In the genomic region with DNA sequence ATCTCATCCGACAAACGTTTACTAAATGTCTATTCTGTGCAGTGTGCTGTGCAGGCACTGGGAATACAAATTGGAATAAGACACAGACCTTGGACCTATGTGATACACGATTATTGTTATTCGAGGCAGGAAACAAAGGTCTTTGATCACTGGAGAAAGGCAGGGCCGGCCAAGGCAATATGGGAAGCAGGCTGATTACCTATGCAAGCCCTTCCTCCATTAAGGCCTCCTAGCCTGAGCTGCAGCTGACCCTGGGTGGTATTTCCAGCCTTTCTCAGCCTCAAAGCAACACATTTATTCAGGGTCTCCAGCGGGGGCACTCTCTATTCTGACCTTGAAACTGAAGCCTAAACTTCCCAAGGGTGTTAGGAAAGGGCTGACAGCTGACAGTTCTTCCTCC, we compare ENCODE assay signal across 17 cellular contexts. TPM values are rescaled to one million over a fixed set of nuclear protein-coding genes. Genes with fewer than 3 reads are reported as not detected.
A peak's percentile ranks its signal among the peaks of the same experiment; 100 is the strongest.
DNase-seq lines count a peak whose midpoint lies in the region; ATAC-seq and TF ChIP-seq lines count a peak whose summit lies in the region.
"Had no signal": no experiment of that assay in that cellular context is flagged by ENCODE, and none has a peak within 500 bp of the region (broad histone marks: within the 10 kb centered on the region; RNA-seq: fewer than 3 reads in every experiment).

No MANE protein-coding gene starts in this region.

- H3K27me3 ChIP-seq in brain microvascular endothelial cell (replicated peaks) (no peaks in the 10 kb centered on the region), thyroid gland (no peaks in the 10 kb centered on the region)

- H3K27ac ChIP-seq in brain microvascular endothelial cell (no peak overlapping the region), thyroid gland (no peak overlapping the region)
- H3K27ac ChIP-seq: 22Rv1, PC-9 had no signal

- TF ChIP-seq CTCF in WTC11 (IDR thresholded peaks at IDR 0.05) (no peak), brain microvascular endothelial cell (IDR thresholded peaks at IDR 0.05; ENCODE audit: low read depth, low read length, missing control alignments) (no peak), thyroid gland (IDR thresholded peaks at IDR 0.05) (no peak)

- no peak overlapping the region for H3K4me3 ChIP-seq in brain microvascular endothelial cell (ENCODE audit: low read depth, low read length)
- no peak overlapping the region for H3K4me3 ChIP-seq in thyroid gland (replicated peaks in 1 of 3)
- H3K4me3 ChIP-seq: PC-9 had no signal

- no peak overlapping the region for H3K4me3 Mint-ChIP-seq in WTC11
- no peak overlapping the region for H3K4me3 Mint-ChIP-seq in stimulated activated naive CD8-positive, alpha-beta T cell treated with anti-CD3 and anti-CD28 coated beads, Interleukin-15, amount 100 ng/mL, for 72 hours
- H3K4me3 Mint-ChIP-seq: B cell; CD4-positive, alpha-beta memory T cell had no signal

- CTCF ChIA-PET in WTC11 (lab: Charles Lee) = interaction anchor here (1.0 to 3.1 kb wide), 4 partner anchors 31 to 637 kb away, joined by 4 to 20 read pairs (median 6); no protein-coding TSS in a partner anchor

- peaks cover 0 to 11% of the 10 kb centered on the region in 2 donors for H3K4me1 ChIP-seq in thyroid gland

- DNase-seq in NCI-H82 (lab: John Stamatoyannopoulos, UW) = peak; percentile 21
- DNase-seq in NCI-H82 treated with DMSO at 0.1 percent for 48 hours (lab: John Stamatoyannopoulos, UW; ENCODE audit: unreplicated experiment) = no peak
- peak; percentile 27 for DNase-seq in WTC11 (ENCODE audit: low spot score)
- peak; percentile 58 for DNase-seq in left kidney (ENCODE audit: low read depth, low spot score)
- no peak for DNase-seq in posterior vena cava (ENCODE audit: low spot score)
- no peak for DNase-seq in stimulated activated naive CD8-positive, alpha-beta T cell treated with anti-CD3 and anti-CD28 coated beads, Interleukin-15, amount 100 ng/mL, for 72 hours
- DNase-seq in brain microvascular endothelial cell = no peak
- no peak for DNase-seq in thyroid gland
- DNase-seq: Calu3; CD4-positive, alpha-beta memory T cell; IMR-90; Kasumi-1; NCI-H187; NCI-H446; PC-9 had no signal

- in situ Hi-C loops in brain microvascular endothelial cell (cut with HindIII; ENCODE audit: low pct_ligation_motif_present, low sequenced_read_pairs) = no loop called here

- TF ChIP-seq POLR2A in thyroid gland (IDR thresholded peaks at IDR 0.05) = no peak

- no peak overlapping the region for H3K27ac Mint-ChIP-seq in WTC11
- no peak overlapping the region for H3K27ac Mint-ChIP-seq in stimulated activated naive CD8-positive, alpha-beta T cell treated with anti-CD3 and anti-CD28 coated beads, Interleukin-15, amount 100 ng/mL, for 72 hours
- H3K27ac Mint-ChIP-seq: B cell had no signal

- WGBS in thyroid gland, 2 donors = 74 to 78% methylated on average over 6 of the region's 6 CpGs

- peak; percentile 76 for ATAC-seq in WTC11
- ATAC-seq in stimulated activated naive CD8-positive, alpha-beta T cell treated with anti-CD3 and anti-CD28 coated beads, Interleukin-15, amount 100 ng/mL, for 72 hours = no peak

- POLR2A ChIA-PET in WTC11 (lab: Charles Lee) = interaction anchor here (0.6 kb wide), 1 partner anchor 856 kb away, joined by 3 read pairs; no protein-coding TSS in a partner anchor

- no peaks in the 10 kb centered on the region for H3K9me3 Mint-ChIP-seq in WTC11
- H3K9me3 Mint-ChIP-seq in stimulated activated naive CD8-positive, alpha-beta T cell treated with anti-CD3 and anti-CD28 coated beads, Interleukin-15, amount 100 ng/mL, for 72 hours = no peaks in the 10 kb centered on the region
- H3K9me3 Mint-ChIP-seq: CD4-positive, alpha-beta memory T cell had no signal

- intact Hi-C loops in posterior vena cava (cut with DNase I) (no loop called here), thyroid gland (cut with DNase I) (no loop called here)

- no peaks in the 10 kb centered on the region for H3K36me3 Mint-ChIP-seq in WTC11

- peaks cover 28% of the 10 kb centered on the region for H3K4me1 Mint-ChIP-seq in WTC11
- peaks cover 12% of the 10 kb centered on the region for H3K4me1 Mint-ChIP-seq in stimulated activated naive CD8-positive, alpha-beta T cell treated with anti-CD3 and anti-CD28 coated beads, Interleukin-15, amount 100 ng/mL, for 72 hours
- H3K4me1 Mint-ChIP-seq: B cell had no signal

- no peaks in the 10 kb centered on the region for H3K27me3 Mint-ChIP-seq in WTC11 (ENCODE audit: low read depth)
- no peaks in the 10 kb centered on the region for H3K27me3 Mint-ChIP-seq in stimulated activated naive CD8-positive, alpha-beta T cell treated with anti-CD3 and anti-CD28 coated beads, Interleukin-15, amount 100 ng/mL, for 72 hours

- no peaks in the 10 kb centered on the region for H3K36me3 ChIP-seq in brain microvascular endothelial cell (replicated peaks)
- H3K36me3 ChIP-seq in thyroid gland = no peaks in the 10 kb centered on the region

- no peaks in the 10 kb centered on the region for H3K9me3 ChIP-seq in thyroid gland

TF ChIP-seq in WTC11, 78 proteins besides CTCF, POLR2A, EP300 and RAD21:
- TF ChIP-seq, protein P1, sequence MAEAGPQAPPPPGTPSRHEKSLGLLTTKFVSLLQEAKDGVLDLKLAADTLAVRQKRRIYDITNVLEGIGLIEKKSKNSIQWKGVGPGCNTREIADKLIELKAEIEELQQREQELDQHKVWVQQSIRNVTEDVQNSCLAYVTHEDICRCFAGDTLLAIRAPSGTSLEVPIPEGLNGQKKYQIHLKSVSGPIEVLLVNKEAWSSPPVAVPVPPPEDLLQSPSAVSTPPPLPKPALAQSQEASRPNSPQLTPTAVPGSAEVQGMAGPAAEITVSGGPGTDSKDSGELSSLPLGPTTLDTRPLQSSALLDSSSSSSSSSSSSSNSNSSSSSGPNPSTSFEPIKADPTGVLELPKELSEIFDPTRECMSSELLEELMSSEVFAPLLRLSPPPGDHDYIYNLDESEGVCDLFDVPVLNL (CRISPR knock-in tag; IDR thresholded peaks at IDR 0.05; ENCODE audit: borderline replicate concordance, low read depth) = no peak
- no peak for TF ChIP-seq CREM (CRISPR knock-in tag; IDR thresholded peaks at IDR 0.05)
- TF ChIP-seq NR3C1 (CRISPR knock-in tag; conservative IDR thresholded peaks at IDR 0.05; ENCODE audit: low read depth) = no peak
- TF ChIP-seq, protein P2, sequence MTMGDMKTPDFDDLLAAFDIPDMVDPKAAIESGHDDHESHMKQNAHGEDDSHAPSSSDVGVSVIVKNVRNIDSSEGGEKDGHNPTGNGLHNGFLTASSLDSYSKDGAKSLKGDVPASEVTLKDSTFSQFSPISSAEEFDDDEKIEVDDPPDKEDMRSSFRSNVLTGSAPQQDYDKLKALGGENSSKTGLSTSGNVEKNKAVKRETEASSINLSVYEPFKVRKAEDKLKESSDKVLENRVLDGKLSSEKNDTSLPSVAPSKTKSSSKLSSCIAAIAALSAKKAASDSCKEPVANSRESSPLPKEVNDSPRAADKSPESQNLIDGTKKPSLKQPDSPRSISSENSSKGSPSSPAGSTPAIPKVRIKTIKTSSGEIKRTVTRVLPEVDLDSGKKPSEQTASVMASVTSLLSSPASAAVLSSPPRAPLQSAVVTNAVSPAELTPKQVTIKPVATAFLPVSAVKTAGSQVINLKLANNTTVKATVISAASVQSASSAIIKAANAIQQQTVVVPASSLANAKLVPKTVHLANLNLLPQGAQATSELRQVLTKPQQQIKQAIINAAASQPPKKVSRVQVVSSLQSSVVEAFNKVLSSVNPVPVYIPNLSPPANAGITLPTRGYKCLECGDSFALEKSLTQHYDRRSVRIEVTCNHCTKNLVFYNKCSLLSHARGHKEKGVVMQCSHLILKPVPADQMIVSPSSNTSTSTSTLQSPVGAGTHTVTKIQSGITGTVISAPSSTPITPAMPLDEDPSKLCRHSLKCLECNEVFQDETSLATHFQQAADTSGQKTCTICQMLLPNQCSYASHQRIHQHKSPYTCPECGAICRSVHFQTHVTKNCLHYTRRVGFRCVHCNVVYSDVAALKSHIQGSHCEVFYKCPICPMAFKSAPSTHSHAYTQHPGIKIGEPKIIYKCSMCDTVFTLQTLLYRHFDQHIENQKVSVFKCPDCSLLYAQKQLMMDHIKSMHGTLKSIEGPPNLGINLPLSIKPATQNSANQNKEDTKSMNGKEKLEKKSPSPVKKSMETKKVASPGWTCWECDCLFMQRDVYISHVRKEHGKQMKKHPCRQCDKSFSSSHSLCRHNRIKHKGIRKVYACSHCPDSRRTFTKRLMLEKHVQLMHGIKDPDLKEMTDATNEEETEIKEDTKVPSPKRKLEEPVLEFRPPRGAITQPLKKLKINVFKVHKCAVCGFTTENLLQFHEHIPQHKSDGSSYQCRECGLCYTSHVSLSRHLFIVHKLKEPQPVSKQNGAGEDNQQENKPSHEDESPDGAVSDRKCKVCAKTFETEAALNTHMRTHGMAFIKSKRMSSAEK (CRISPR knock-in tag; IDR thresholded peaks at IDR 0.05; ENCODE audit: borderline replicate concordance) = no peak
- TF ChIP-seq, protein P3, sequence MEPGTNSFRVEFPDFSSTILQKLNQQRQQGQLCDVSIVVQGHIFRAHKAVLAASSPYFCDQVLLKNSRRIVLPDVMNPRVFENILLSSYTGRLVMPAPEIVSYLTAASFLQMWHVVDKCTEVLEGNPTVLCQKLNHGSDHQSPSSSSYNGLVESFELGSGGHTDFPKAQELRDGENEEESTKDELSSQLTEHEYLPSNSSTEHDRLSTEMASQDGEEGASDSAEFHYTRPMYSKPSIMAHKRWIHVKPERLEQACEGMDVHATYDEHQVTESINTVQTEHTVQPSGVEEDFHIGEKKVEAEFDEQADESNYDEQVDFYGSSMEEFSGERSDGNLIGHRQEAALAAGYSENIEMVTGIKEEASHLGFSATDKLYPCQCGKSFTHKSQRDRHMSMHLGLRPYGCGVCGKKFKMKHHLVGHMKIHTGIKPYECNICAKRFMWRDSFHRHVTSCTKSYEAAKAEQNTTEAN (CRISPR knock-in tag; IDR thresholded peaks at IDR 0.05) = no peak
- TF ChIP-seq, protein P4, sequence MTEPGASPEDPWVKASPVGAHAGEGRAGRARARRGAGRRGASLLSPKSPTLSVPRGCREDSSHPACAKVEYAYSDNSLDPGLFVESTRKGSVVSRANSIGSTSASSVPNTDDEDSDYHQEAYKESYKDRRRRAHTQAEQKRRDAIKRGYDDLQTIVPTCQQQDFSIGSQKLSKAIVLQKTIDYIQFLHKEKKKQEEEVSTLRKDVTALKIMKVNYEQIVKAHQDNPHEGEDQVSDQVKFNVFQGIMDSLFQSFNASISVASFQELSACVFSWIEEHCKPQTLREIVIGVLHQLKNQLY (CRISPR knock-in tag; IDR thresholded peaks at IDR 0.05) = no peak
- TF ChIP-seq, protein P5, sequence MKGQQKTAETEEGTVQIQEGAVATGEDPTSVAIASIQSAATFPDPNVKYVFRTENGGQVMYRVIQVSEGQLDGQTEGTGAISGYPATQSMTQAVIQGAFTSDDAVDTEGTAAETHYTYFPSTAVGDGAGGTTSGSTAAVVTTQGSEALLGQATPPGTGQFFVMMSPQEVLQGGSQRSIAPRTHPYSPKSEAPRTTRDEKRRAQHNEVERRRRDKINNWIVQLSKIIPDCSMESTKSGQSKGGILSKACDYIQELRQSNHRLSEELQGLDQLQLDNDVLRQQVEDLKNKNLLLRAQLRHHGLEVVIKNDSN (CRISPR knock-in tag; IDR thresholded peaks at IDR 0.05) = no peak
TF ChIP-seq in WTC11: peak in this region for 0.

RNA-seq across cellular contexts. Expression of a gene that starts 13.4 kb away (rescaled TPM):
- total RNA-seq in WTC11 (2021) (0.13 to 0.37 TPM (median 0.16 TPM) in 3 replicates), posterior vena cava (1 to 10 TPM; 2.0 to 2.3 TPM), thyroid gland (1 to 10 TPM in 2 of 4 donors, under 1 TPM in 2; 0.29 to 7.0 (median 1.1) TPM)
- total RNA-seq: B cell, IMR-90 had no signal

RNA-seq across cellular contexts. Expression of a gene that starts 44.5 kb away (rescaled TPM):
- total RNA-seq in WTC11 (2021) (0.30 TPM in 1 of 3 replicates, not detected in the others), posterior vena cava (1 to 10 TPM; 3.0 to 3.1 TPM), thyroid gland (10 to 100 TPM; 32.7 to 65.4 (median 42.6) TPM)
- total RNA-seq: IMR-90 had no signal

Comparison
In these comparisons a context has a peak if more than half of its experiments do, and no peak if none do; other contexts are left out.
1. DNase-seq: peak in NCI-H82 (single experiment), WTC11 (single experiment) and left kidney (single experiment); none in NCI-H82 treated with DMSO at 0.1 percent for 48 hours (single experiment), posterior vena cava (single experiment), stimulated activated naive CD8-positive, alpha-beta T cell treated with anti-CD3 and anti-CD28 coated beads, Interleukin-15, amount 100 ng/mL, for 72 hours (0 of 2), brain microvascular endothelial cell (single experiment) and thyroid gland (0 of 2).
2. RNA of a gene that starts 44.5 kb away (total RNA-seq): 32.7 to 65.4 TPM in thyroid gland; 3.0 to 3.1 TPM in posterior vena cava and 0.30 TPM in WTC11; every median in the first group is over 4 times any median in the second.